1 cellular context compared by ENCODE assay signal in the genomic region with DNA sequence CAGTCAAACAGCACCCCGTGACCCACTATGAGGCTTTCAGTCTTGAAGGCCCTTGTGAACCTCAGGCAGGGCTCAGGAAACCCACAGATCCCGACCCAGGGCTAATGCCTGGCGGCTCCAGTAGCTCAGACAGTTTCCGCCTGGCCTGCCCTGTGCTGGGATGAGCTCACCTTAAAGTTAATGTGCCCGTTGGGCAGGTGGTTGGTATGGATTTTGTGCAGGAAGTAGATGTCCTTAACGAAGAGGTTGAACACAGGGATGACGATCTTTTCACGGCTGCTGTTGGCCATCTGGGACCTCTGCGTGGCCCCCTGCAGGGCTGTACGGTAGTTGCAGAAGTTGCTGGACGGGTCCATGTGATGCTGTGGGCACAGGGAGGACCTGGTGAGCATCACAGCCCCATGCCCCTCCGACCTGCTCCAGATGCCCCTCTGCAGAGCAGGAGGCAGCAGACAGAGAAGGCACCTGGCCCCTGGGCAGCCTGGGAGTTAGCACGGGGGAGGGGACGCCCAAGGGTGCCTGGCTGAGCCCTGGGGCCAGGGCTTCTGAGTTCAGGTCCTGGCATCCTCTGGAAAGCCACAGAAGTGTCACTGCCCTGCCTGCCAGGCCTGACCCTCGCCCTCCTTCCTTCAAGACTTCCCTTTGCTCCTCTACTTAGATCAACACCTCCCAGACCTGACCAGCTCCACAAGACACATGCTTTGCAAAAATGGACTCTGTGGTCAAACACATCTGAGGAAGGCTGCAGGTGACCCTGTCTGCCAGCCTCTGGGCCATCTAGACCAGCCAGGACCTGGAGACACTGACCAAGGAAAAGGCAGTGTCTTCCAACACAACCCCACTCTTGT.
TF ChIP-seq lines count a peak whose summit lies in the region.

No MANE protein-coding gene starts in this region.

TF ChIP-seq in H1, 55 proteins besides CTCF, POLR2A, EP300 and RAD21:
- TF ChIP-seq CHD2 (IDR thresholded peaks at IDR 0.05; ENCODE audit: low read length) (no peak), SRF (IDR thresholded peaks at IDR 0.05; ENCODE audit: low read depth, low read length) (no peak), SAP30 (IDR thresholded peaks at IDR 0.05; ENCODE audit: insufficient read depth, insufficient replicate concordance, low read length) (no peak), JUN (IDR thresholded peaks at IDR 0.05; ENCODE audit: low read depth, low read length) (no peak), HDAC2 (IDR thresholded peaks at IDR 0.05; ENCODE audit: borderline replicate concordance in 1 of 2, low read depth in 2 of 2, low read length in 2 of 2) (no peak), NRF1 (IDR thresholded peaks at IDR 0.05; ENCODE audit: low read depth, low read length) (no peak), TEAD4 (IDR thresholded peaks at IDR 0.05; ENCODE audit: low read depth, low read length) (no peak), SIX5 (IDR thresholded peaks at IDR 0.05; ENCODE audit: low read depth, low read length) (no peak), MAFK (IDR thresholded peaks at IDR 0.05; ENCODE audit: low read depth, low read length) (no peak)
- TF ChIP-seq, protein P1, sequence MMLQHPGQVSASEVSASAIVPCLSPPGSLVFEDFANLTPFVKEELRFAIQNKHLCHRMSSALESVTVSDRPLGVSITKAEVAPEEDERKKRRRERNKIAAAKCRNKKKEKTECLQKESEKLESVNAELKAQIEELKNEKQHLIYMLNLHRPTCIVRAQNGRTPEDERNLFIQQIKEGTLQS (IDR thresholded peaks at IDR 0.05; ENCODE audit: insufficient read depth, low read depth, low read length): no peak
- TF ChIP-seq, protein P2, sequence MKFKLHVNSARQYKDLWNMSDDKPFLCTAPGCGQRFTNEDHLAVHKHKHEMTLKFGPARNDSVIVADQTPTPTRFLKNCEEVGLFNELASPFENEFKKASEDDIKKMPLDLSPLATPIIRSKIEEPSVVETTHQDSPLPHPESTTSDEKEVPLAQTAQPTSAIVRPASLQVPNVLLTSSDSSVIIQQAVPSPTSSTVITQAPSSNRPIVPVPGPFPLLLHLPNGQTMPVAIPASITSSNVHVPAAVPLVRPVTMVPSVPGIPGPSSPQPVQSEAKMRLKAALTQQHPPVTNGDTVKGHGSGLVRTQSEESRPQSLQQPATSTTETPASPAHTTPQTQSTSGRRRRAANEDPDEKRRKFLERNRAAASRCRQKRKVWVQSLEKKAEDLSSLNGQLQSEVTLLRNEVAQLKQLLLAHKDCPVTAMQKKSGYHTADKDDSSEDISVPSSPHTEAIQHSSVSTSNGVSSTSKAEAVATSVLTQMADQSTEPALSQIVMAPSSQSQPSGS (IDR thresholded peaks at IDR 0.05; ENCODE audit: low read length): no peak
- TF ChIP-seq, protein P3, sequence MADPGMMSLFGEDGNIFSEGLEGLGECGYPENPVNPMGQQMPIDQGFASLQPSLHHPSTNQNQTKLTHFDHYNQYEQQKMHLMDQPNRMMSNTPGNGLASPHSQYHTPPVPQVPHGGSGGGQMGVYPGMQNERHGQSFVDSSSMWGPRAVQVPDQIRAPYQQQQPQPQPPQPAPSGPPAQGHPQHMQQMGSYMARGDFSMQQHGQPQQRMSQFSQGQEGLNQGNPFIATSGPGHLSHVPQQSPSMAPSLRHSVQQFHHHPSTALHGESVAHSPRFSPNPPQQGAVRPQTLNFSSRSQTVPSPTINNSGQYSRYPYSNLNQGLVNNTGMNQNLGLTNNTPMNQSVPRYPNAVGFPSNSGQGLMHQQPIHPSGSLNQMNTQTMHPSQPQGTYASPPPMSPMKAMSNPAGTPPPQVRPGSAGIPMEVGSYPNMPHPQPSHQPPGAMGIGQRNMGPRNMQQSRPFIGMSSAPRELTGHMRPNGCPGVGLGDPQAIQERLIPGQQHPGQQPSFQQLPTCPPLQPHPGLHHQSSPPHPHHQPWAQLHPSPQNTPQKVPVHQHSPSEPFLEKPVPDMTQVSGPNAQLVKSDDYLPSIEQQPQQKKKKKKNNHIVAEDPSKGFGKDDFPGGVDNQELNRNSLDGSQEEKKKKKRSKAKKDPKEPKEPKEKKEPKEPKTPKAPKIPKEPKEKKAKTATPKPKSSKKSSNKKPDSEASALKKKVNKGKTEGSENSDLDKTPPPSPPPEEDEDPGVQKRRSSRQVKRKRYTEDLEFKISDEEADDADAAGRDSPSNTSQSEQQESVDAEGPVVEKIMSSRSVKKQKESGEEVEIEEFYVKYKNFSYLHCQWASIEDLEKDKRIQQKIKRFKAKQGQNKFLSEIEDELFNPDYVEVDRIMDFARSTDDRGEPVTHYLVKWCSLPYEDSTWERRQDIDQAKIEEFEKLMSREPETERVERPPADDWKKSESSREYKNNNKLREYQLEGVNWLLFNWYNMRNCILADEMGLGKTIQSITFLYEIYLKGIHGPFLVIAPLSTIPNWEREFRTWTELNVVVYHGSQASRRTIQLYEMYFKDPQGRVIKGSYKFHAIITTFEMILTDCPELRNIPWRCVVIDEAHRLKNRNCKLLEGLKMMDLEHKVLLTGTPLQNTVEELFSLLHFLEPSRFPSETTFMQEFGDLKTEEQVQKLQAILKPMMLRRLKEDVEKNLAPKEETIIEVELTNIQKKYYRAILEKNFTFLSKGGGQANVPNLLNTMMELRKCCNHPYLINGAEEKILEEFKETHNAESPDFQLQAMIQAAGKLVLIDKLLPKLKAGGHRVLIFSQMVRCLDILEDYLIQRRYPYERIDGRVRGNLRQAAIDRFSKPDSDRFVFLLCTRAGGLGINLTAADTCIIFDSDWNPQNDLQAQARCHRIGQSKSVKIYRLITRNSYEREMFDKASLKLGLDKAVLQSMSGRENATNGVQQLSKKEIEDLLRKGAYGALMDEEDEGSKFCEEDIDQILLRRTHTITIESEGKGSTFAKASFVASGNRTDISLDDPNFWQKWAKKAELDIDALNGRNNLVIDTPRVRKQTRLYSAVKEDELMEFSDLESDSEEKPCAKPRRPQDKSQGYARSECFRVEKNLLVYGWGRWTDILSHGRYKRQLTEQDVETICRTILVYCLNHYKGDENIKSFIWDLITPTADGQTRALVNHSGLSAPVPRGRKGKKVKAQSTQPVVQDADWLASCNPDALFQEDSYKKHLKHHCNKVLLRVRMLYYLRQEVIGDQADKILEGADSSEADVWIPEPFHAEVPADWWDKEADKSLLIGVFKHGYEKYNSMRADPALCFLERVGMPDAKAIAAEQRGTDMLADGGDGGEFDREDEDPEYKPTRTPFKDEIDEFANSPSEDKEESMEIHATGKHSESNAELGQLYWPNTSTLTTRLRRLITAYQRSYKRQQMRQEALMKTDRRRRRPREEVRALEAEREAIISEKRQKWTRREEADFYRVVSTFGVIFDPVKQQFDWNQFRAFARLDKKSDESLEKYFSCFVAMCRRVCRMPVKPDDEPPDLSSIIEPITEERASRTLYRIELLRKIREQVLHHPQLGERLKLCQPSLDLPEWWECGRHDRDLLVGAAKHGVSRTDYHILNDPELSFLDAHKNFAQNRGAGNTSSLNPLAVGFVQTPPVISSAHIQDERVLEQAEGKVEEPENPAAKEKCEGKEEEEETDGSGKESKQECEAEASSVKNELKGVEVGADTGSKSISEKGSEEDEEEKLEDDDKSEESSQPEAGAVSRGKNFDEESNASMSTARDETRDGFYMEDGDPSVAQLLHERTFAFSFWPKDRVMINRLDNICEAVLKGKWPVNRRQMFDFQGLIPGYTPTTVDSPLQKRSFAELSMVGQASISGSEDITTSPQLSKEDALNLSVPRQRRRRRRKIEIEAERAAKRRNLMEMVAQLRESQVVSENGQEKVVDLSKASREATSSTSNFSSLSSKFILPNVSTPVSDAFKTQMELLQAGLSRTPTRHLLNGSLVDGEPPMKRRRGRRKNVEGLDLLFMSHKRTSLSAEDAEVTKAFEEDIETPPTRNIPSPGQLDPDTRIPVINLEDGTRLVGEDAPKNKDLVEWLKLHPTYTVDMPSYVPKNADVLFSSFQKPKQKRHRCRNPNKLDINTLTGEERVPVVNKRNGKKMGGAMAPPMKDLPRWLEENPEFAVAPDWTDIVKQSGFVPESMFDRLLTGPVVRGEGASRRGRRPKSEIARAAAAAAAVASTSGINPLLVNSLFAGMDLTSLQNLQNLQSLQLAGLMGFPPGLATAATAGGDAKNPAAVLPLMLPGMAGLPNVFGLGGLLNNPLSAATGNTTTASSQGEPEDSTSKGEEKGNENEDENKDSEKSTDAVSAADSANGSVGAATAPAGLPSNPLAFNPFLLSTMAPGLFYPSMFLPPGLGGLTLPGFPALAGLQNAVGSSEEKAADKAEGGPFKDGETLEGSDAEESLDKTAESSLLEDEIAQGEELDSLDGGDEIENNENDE (IDR thresholded peaks at IDR 0.05; ENCODE audit: insufficient replicate concordance, low read length): no peak
